Comparison of ENCODE assay signal across 15 cellular contexts in genomic region chr6:127517698-127518097, GRCh38. TPM values are rescaled to one million over a fixed set of nuclear protein-coding genes. Genes with fewer than 3 reads are reported as not detected.
A peak's percentile ranks its signal among the peaks of the same experiment; 100 is the strongest.
DNase-seq lines count a peak whose midpoint lies in the region; ATAC-seq and TF ChIP-seq lines count a peak whose summit lies in the region.
"Had no signal": no experiment of that assay in that cellular context is flagged by ENCODE, and none has a peak within 500 bp of the region (broad histone marks: within the 10 kb centered on the region; RNA-seq: fewer than 3 reads in every experiment).

No MANE protein-coding gene starts in this region.

- DNase-seq in NCI-H2171 (lab: John Stamatoyannopoulos, UW) (peak; percentile 8), NCI-H2171 treated with DMSO at 0.1 percent for 48 hours (lab: John Stamatoyannopoulos, UW) (no peak), kidney epithelial cell (ENCODE audit: low read depth) (no peak), A172 (ENCODE audit: low spot score) (no peak), stomach (no peak)
- DNase-seq in CD8-positive, alpha-beta memory T cell: no peak
- no peak for DNase-seq in activated naive CD8-positive, alpha-beta T cell treated with anti-CD3 and anti-CD28 coated beads, Interleukin-2, amount 10 ng/mL, durations not matched to agents 7 days and 5 days
- DNase-seq: Calu3, small intestine had no signal

- H3K27ac Mint-ChIP-seq in CD8-positive, alpha-beta memory T cell: no peak overlapping the region
- no peak overlapping the region for H3K27ac Mint-ChIP-seq in activated naive CD8-positive, alpha-beta T cell treated with anti-CD3 and anti-CD28 coated beads, Interleukin-2, amount 10 ng/mL, durations not matched to agents 7 days and 5 days

- no peak for TF ChIP-seq EP300 in stomach (IDR thresholded peaks at IDR 0.05)

- peak overlapping the region in 5 of 7 donors; percentile 8 to 72 (median 20) for H3K4me3 Mint-ChIP-seq in CD8-positive, alpha-beta memory T cell
- peak overlapping the region; percentile 75 for H3K4me3 Mint-ChIP-seq in activated naive CD8-positive, alpha-beta T cell treated with anti-CD3 and anti-CD28 coated beads, Interleukin-2, amount 10 ng/mL, durations not matched to agents 7 days and 5 days

- POLR2A ChIA-PET in CD8-positive, alpha-beta memory T cell (lab: Charles Lee): no interaction called here
- POLR2A ChIA-PET in activated naive CD8-positive, alpha-beta T cell treated with anti-CD3 and anti-CD28 coated beads, Interleukin-2, amount 10 ng/mL, durations not matched to agents 7 days and 5 days (lab: Charles Lee): no interaction called here

- TF ChIP-seq CTCF in kidney epithelial cell (IDR thresholded peaks at IDR 0.05; ENCODE audit: insufficient read depth, low read length, poor library complexity, severe bottlenecking) (no peak), stomach (IDR thresholded peaks at IDR 0.05) (no peak)

- ATAC-seq in activated naive CD8-positive, alpha-beta T cell treated with anti-CD3 and anti-CD28 coated beads, Interleukin-2, amount 10 ng/mL, durations not matched to agents 7 days and 5 days (ENCODE audit: low read depth): no peak
- no peak for ATAC-seq in HG03342 (IDR thresholded peaks at IDR 0.05; ENCODE audit: unreplicated experiment)
- ATAC-seq: esophagus mucosa, Panc1 had no signal

- H3K36me3 ChIP-seq in CD8-positive, alpha-beta memory T cell (ENCODE audit: insufficient read depth, low read length): no peaks in the 10 kb centered on the region
- H3K36me3 ChIP-seq in kidney epithelial cell (ENCODE audit: control insufficient read depth, insufficient read depth, low read length) (no peaks in the 10 kb centered on the region), stomach (no peaks in the 10 kb centered on the region)

- CTCF ChIA-PET in CD8-positive, alpha-beta memory T cell (lab: Charles Lee): interaction anchor here (1.4 kb wide), 1 partner anchor 33 kb away, joined by 3 read pairs; no protein-coding TSS in a partner anchor

- H3K4me1 ChIP-seq in CD8-positive, alpha-beta memory T cell (ENCODE audit: insufficient read depth, low read length): peaks cover 29% of the 10 kb centered on the region
- peaks cover 23 to 44% (median 35%) of the 10 kb centered on the region in 4 donors for H3K4me1 ChIP-seq in stomach

- peaks cover 0 to 3% (median 0%) of the 10 kb centered on the region in 3 donors for H3K36me3 Mint-ChIP-seq in CD8-positive, alpha-beta memory T cell
- H3K36me3 Mint-ChIP-seq in activated naive CD8-positive, alpha-beta T cell treated with anti-CD3 and anti-CD28 coated beads, Interleukin-2, amount 10 ng/mL, durations not matched to agents 7 days and 5 days: peaks cover 2% of the 10 kb centered on the region

- no peaks in the 10 kb centered on the region for H3K9me3 ChIP-seq in CD8-positive, alpha-beta memory T cell (ENCODE audit: low read length)
- H3K9me3 ChIP-seq in stomach: no peaks in the 10 kb centered on the region

- H3K9me3 Mint-ChIP-seq in CD8-positive, alpha-beta memory T cell: peaks cover 0 to 2% (median 0%) of the 10 kb centered on the region in 5 donors
- H3K9me3 Mint-ChIP-seq in activated naive CD8-positive, alpha-beta T cell treated with anti-CD3 and anti-CD28 coated beads, Interleukin-2, amount 10 ng/mL, durations not matched to agents 7 days and 5 days: no peaks in the 10 kb centered on the region

- TF ChIP-seq POLR2A in stomach (IDR thresholded peaks at IDR 0.05): no peak

- intact Hi-C loops in stomach (cut with DNase I; ENCODE audit: low total_unique reads): no loop called here

- H3K27ac ChIP-seq in CD8-positive, alpha-beta memory T cell (ENCODE audit: low read depth, low read length): no peak overlapping the region
- no peak overlapping the region for H3K27ac ChIP-seq in stomach

- peaks cover 23% of the 10 kb centered on the region for H3K27me3 ChIP-seq in CD8-positive, alpha-beta memory T cell (ENCODE audit: insufficient read depth, low read length, poor library complexity, severe bottlenecking)
- H3K27me3 ChIP-seq in kidney epithelial cell (ENCODE audit: control insufficient read depth, insufficient read depth, low read length) (no peaks in the 10 kb centered on the region), stomach (peaks cover 3 to 80% (median 61%) of the 10 kb centered on the region in 3 donors)

- no peak overlapping the region for H3K4me3 ChIP-seq in CD8-positive, alpha-beta memory T cell (ENCODE audit: low read length)
- peak overlapping the region; percentile 58 for H3K4me3 ChIP-seq in kidney epithelial cell (ENCODE audit: low read depth, low read length)
- H3K4me3 ChIP-seq in stomach: no peak overlapping the region
- H3K4me3 ChIP-seq: lung had no signal

- H3K27me3 Mint-ChIP-seq in CD8-positive, alpha-beta memory T cell: peaks cover 37 to 44% of the 10 kb centered on the region in 2 donors
- H3K27me3 Mint-ChIP-seq in activated naive CD8-positive, alpha-beta T cell treated with anti-CD3 and anti-CD28 coated beads, Interleukin-2, amount 10 ng/mL, durations not matched to agents 7 days and 5 days: peaks cover 36% of the 10 kb centered on the region

- 71 to 82% (median 77%) methylated on average over 2 of the region's 2 CpGs for WGBS in stomach, 5 donors

- peaks cover 27 to 43% (median 33%) of the 10 kb centered on the region in 3 donors for H3K4me1 Mint-ChIP-seq in CD8-positive, alpha-beta memory T cell
- peaks cover 29% of the 10 kb centered on the region for H3K4me1 Mint-ChIP-seq in activated naive CD8-positive, alpha-beta T cell treated with anti-CD3 and anti-CD28 coated beads, Interleukin-2, amount 10 ng/mL, durations not matched to agents 7 days and 5 days

RNA-seq across cellular contexts. Expression of gene KIAA0408, which starts 58.5 kb away (rescaled TPM):
- 10 to 100 TPM in 1 of 2 experiments, 1 to 10 TPM in 1; 9.0 to 11.0 TPM for total RNA-seq in CD8-positive, alpha-beta memory T cell
- 0.76 TPM for polyA plus RNA-seq in CD8-positive, alpha-beta memory T cell
- total RNA-seq in activated naive CD8-positive, alpha-beta T cell treated with anti-CD3 and anti-CD28 coated beads, Interleukin-2, amount 10 ng/mL, durations not matched to agents 7 days and 5 days: 1 to 10 TPM; 3.1 to 3.5 TPM
- total RNA-seq in kidney epithelial cell (3.6 and 13.5 TPM in 2 replicates), stomach (10 to 100 TPM in 3 of 5 donors, 1 to 10 TPM in 1, under 1 TPM in 1; 0.87 to 89.3 (median 23.3) TPM)
- total RNA-seq in A172 (2014; rRNA removed; shearing (Covaris generic)): 0.09 and 0.60 TPM in 2 replicates
- polyA plus RNA-seq in stomach: 1 to 10 TPM; 1.4 to 3.4 (median 2.5) TPM
- total RNA-seq: HT-29 had no signal

RNA-seq across cellular contexts. Expression of gene C6orf58, which starts 59.3 kb away (rescaled TPM):
- not detected for total RNA-seq in CD8-positive, alpha-beta memory T cell
- not detected for polyA plus RNA-seq in CD8-positive, alpha-beta memory T cell
- not detected for total RNA-seq in activated naive CD8-positive, alpha-beta T cell treated with anti-CD3 and anti-CD28 coated beads, Interleukin-2, amount 10 ng/mL, durations not matched to agents 7 days and 5 days
- total RNA-seq in kidney epithelial cell (not detected in 2 replicates), stomach (1 to 10 TPM in 1 of 5 donors, not detected in 4; 2.3 TPM)
- total RNA-seq in A172 (2014; rRNA removed; shearing (Covaris generic)): 0.21 and 0.24 TPM in 2 replicates
- polyA plus RNA-seq in stomach: 1 to 10 TPM in 1 of 3 donors, under 1 TPM in 1, not detected in 1; 0.25 to 3.5 TPM
- total RNA-seq: esophagus mucosa, HT-29, lung, osteocyte had no signal
